Comparison of ENCODE assay signal across 9 cellular contexts in the genomic region with DNA sequence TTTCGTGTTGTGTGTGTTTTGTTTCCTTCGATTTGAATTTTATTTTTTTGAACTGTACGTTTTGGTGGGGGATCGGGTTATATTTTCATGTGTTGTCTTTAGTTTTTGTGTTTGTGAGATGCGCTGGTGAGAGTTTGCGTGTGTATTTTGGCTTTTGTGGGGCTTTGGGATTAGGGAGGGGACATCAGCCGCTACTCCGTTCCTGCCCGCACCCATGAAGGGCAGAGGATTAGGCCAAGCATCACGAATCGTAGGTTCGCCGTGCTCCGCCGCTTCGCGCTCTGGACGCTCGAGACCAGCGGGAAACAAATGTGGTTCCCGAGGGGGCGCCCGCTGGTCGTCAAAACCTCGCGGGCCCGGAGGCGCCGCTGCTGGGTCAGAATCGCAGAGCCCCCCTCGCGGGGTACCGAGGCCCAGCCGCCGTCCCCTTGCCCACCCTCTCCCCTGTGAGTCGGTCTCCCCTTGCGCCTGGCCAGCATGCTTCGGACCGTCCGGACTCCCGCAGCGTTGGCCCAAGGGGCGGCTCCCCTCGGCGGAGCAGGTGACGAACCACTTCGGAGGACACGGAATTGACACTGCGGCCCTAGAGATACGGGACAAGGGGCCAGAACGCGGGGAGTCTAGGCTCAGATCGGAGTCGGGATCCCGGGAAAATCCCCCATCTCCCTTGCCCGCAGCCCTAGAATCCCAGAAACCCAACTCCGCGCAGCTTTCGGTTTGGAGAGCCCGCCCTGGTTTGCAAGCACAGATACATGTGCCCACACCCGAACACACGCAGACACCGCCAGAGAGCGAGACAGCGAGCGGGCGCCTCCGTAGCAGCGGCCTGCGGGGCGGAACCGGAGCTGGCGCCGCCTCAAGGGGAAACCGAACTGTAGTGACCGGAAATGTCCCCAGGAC. TPM values are rescaled to one million over a fixed set of nuclear protein-coding genes. Genes with fewer than 3 reads are reported as not detected.
DNase-seq lines count a peak whose midpoint lies in the region; ATAC-seq and TF ChIP-seq lines count a peak whose summit lies in the region.
"Had no signal": no experiment of that assay in that cellular context is flagged by ENCODE, and none has a peak within 500 bp of the region (broad histone marks: within the 10 kb centered on the region; RNA-seq: fewer than 3 reads in every experiment).

No MANE protein-coding gene starts in this region.

- peak; percentile 62 for ATAC-seq in activated CD4-positive, alpha-beta T cell treated with anti-CD3 and anti-CD28 coated beads for 36 hours
- ATAC-seq in natural killer cell (peak; percentile 65 to 75 (median 72)), HG02938 (IDR thresholded peaks at IDR 0.05; ENCODE audit: unreplicated experiment) (no peak)

- no peak for TF ChIP-seq CTCF in natural killer cell (IDR thresholded peaks at IDR 0.05)

- H3K27me3 Mint-ChIP-seq in activated CD4-positive, alpha-beta T cell treated with anti-CD3 and anti-CD28 coated beads for 36 hours = peaks cover 67% of the 10 kb centered on the region
- peaks cover 71 to 82% of the 10 kb centered on the region in 2 donors for H3K27me3 Mint-ChIP-seq in natural killer cell (ENCODE audit: low read depth in 2 of 2)

- POLR2A ChIA-PET in activated CD4-positive, alpha-beta T cell treated with anti-CD3 and anti-CD28 coated beads for 36 hours (lab: Charles Lee) = no interaction called here

- DNase-seq in activated CD4-positive, alpha-beta T cell treated with anti-CD3 and anti-CD28 coated beads for 36 hours = peak; percentile 67
- no peak for DNase-seq in activated CD4-positive, alpha-beta T cell treated with anti-CD3 and anti-CD28 coated beads for 1 hour
- DNase-seq in LHCN-M2 (ENCODE audit: low read depth) (peak; percentile 18), natural killer cell (no peak), hippocampal formation (lab: John Stamatoyannopoulos, UW) (no peak)
- peak; percentile 49 for DNase-seq in activated CD4-positive, CD25-positive, alpha-beta regulatory T cell treated with anti-CD3 and anti-CD28 coated beads, Interleukin-2, amount 50 U/mL, for 72 hours

- peak overlapping the region; percentile 74 for H3K4me3 Mint-ChIP-seq in activated CD4-positive, alpha-beta T cell treated with anti-CD3 and anti-CD28 coated beads for 36 hours
- H3K4me3 Mint-ChIP-seq in natural killer cell = peak overlapping the region; percentile 80

- H3K4me1 ChIP-seq in esophagus (ENCODE audit: control insufficient read depth in 2 of 2, insufficient read depth in 2 of 2, low read length in 1 of 2) = peaks cover 11 to 14% of the 10 kb centered on the region in 2 donors

- intact Hi-C loops in activated CD4-positive, alpha-beta T cell treated with anti-CD3 and anti-CD28 coated beads for 36 hours (cut with DNase I, micrococcal nuclease) = loop anchor here (1.0 to 10.0 kb wide), 6 partner anchors 9 to 1031 kb away; a partner anchor contains a TSS
- intact Hi-C loops in natural killer cell (cut with micrococcal nuclease) = no loop called here

- H3K36me3 ChIP-seq in esophagus (ENCODE audit: control insufficient read depth in 2 of 2, insufficient read depth in 2 of 2, low read length in 1 of 2) = no peaks in the 10 kb centered on the region

- peaks cover 0 to 2% of the 10 kb centered on the region in 2 donors for H3K9me3 ChIP-seq in esophagus (ENCODE audit: control insufficient read depth in 2 of 2, insufficient read depth in 1 of 2, low read depth in 1 of 2, low read length in 1 of 2)

- H3K9me3 Mint-ChIP-seq in activated CD4-positive, alpha-beta T cell treated with anti-CD3 and anti-CD28 coated beads for 36 hours (ENCODE audit: low read depth) = no peaks in the 10 kb centered on the region
- H3K9me3 Mint-ChIP-seq in natural killer cell = no peaks in the 10 kb centered on the region

- CTCF ChIA-PET in activated CD4-positive, alpha-beta T cell treated with anti-CD3 and anti-CD28 coated beads for 36 hours (lab: Charles Lee) = interaction anchor here (0.6 to 1.0 kb wide), 3 partner anchors 8 to 335 kb away, joined by 3 read pairs; no protein-coding TSS in a partner anchor

- WGBS in esophagus, 2 donors = 4 to 5% methylated on average over 75 to 76 of the region's 76 CpGs

- peaks cover 4 to 61% of the 10 kb centered on the region in 2 donors for H3K27me3 ChIP-seq in esophagus (ENCODE audit: control insufficient read depth in 1 of 2, insufficient read depth in 2 of 2, low read length in 2 of 2)

- peak overlapping the region; percentile 45 to 73 for H3K4me3 ChIP-seq in esophagus (ENCODE audit: low read depth in 1 of 2, low read length in 2 of 2)

- H3K4me1 Mint-ChIP-seq in activated CD4-positive, alpha-beta T cell treated with anti-CD3 and anti-CD28 coated beads for 36 hours = peaks cover 35% of the 10 kb centered on the region
- H3K4me1 Mint-ChIP-seq in natural killer cell = peaks cover 23 to 39% of the 10 kb centered on the region in 2 donors

- H3K36me3 Mint-ChIP-seq in activated CD4-positive, alpha-beta T cell treated with anti-CD3 and anti-CD28 coated beads for 36 hours (ENCODE audit: low read depth) = peaks cover 4% of the 10 kb centered on the region
- peaks cover 7% of the 10 kb centered on the region for H3K36me3 Mint-ChIP-seq in natural killer cell

- H3K27ac Mint-ChIP-seq in activated CD4-positive, alpha-beta T cell treated with anti-CD3 and anti-CD28 coated beads for 36 hours = peak overlapping the region; percentile 49
- peak overlapping the region; percentile 10 to 12 for H3K27ac Mint-ChIP-seq in natural killer cell

- H3K27ac ChIP-seq in esophagus (ENCODE audit: low read depth in 2 of 2, low read length in 1 of 2) = no peak overlapping the region

RNA-seq across cellular contexts. Expression of a gene that starts 2.4 kb away (rescaled TPM):
- total RNA-seq in activated CD4-positive, alpha-beta T cell treated with anti-CD3 and anti-CD28 coated beads for 36 hours = under 1 TPM; 0.21 to 0.51 TPM
- not detected in 2 replicates for total RNA-seq in LHCN-M2 (2014; rRNA removed)
- not detected for polyA plus RNA-seq in LHCN-M2 (2012)
- polyA plus RNA-seq in esophagus = under 1 TPM; 0.02 to 0.10 TPM
- 1 to 10 TPM; 1.3 to 2.1 (median 2.0) TPM for total RNA-seq in natural killer cell
- total RNA-seq: frontal cortex had no signal

Comparison
In these comparisons a context has a peak if more than half of its experiments do, and no peak if none do; other contexts are left out.
1. DNase-seq: peak in activated CD4-positive, alpha-beta T cell treated with anti-CD3 and anti-CD28 coated beads for 36 hours (single experiment), LHCN-M2 (single experiment) and activated CD4-positive, CD25-positive, alpha-beta regulatory T cell treated with anti-CD3 and anti-CD28 coated beads, Interleukin-2, amount 50 U/mL, for 72 hours (single experiment); none in activated CD4-positive, alpha-beta T cell treated with anti-CD3 and anti-CD28 coated beads for 1 hour (single experiment), natural killer cell (single experiment) and hippocampal formation (0 of 2).